ENCODE assay signal across 13 cellular contexts in the genomic region with DNA sequence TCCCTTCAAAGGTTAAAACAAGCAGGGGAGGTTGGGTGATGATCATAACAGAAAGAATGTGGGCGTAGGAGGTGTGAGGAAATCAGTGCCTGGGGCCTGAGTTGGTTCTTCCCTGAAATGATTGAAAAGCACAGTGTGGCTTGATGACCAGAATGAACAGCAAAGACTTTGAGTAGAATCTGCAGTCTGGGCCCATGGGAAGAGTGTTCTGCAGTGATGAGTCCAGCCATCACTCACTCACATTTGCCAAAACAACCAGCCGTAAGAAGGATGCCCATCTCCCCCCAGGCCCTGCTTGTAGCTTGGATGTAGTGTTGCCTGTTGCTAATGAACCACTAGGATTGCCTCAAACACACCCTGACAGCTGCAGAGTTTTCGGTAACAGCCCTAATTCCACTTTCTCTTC.
DNase-seq lines count a peak whose midpoint lies in the region; ATAC-seq and TF ChIP-seq lines count a peak whose summit lies in the region.
"Had no signal": no experiment of that assay in that cellular context is flagged by ENCODE, and none has a peak within 500 bp of the region (broad histone marks: within the 10 kb centered on the region; RNA-seq: fewer than 3 reads in every experiment).

No MANE protein-coding gene starts in this region.

- DNase-seq in left ventricle myocardium superior (no peak), right atrium auricular region (ENCODE audit: low spot score) (no peak), astrocyte of the hippocampus (ENCODE audit: low read depth, low spot score) (peak; percentile 42), iris pigment epithelial cell (ENCODE audit: low read depth) (peak; percentile 93), spleen (no peak)
- no peak for DNase-seq in activated T-cell treated with anti-CD3 and anti-CD28 coated beads, Interleukin-2, amount 50 U/mL, for 4 hours
- DNase-seq: activated naive CD8-positive, alpha-beta T cell treated with anti-CD3 and anti-CD28 coated beads, Interleukin-2, amount 50 U/mL, for 24 hours; GF-D8; NCI-H1092 had no signal

- H3K4me3 Mint-ChIP-seq in activated T-cell treated with anti-CD3 and anti-CD28 coated beads, Interleukin-2, amount 50 U/mL, for 4 hours, result no peak overlapping the region
- H3K4me3 Mint-ChIP-seq: activated naive CD8-positive, alpha-beta T cell treated with anti-CD3 and anti-CD28 coated beads, Interleukin-2, amount 50 U/mL, for 24 hours; memory B cell had no signal

- ATAC-seq in left ventricle myocardium superior (peak; percentile 71), HG03342 (IDR thresholded peaks at IDR 0.05; ENCODE audit: unreplicated experiment) (no peak), HG02852 (IDR thresholded peaks at IDR 0.05; ENCODE audit: unreplicated experiment) (no peak)
- no peak for ATAC-seq in activated T-cell treated with anti-CD3 and anti-CD28 coated beads, Interleukin-2, amount 50 U/mL, for 4 hours
- ATAC-seq: activated naive CD8-positive, alpha-beta T cell treated with anti-CD3 and anti-CD28 coated beads, Interleukin-2, amount 50 U/mL, for 24 hours had no signal

- H3K27ac ChIP-seq in right atrium auricular region (no peak overlapping the region), spleen (no peak overlapping the region)
- H3K27ac ChIP-seq: HL-60 had no signal

- H3K27me3 Mint-ChIP-seq in activated T-cell treated with anti-CD3 and anti-CD28 coated beads, Interleukin-2, amount 50 U/mL, for 4 hours (ENCODE audit: low read depth), result no peaks in the 10 kb centered on the region
- H3K27me3 Mint-ChIP-seq: activated naive CD8-positive, alpha-beta T cell treated with anti-CD3 and anti-CD28 coated beads, Interleukin-2, amount 50 U/mL, for 24 hours; memory B cell had no signal

- WGBS in spleen, 5 donors, result 66 to 83% (median 74%) methylated on average over 3 of the region's 3 CpGs

- H3K36me3 ChIP-seq in right atrium auricular region (no peaks in the 10 kb centered on the region), spleen (no peaks in the 10 kb centered on the region)

- H3K4me3 ChIP-seq in right atrium auricular region (no peak overlapping the region), spleen (no peak overlapping the region)

- no peaks in the 10 kb centered on the region for H3K4me1 Mint-ChIP-seq in activated T-cell treated with anti-CD3 and anti-CD28 coated beads, Interleukin-2, amount 50 U/mL, for 4 hours (ENCODE audit: low read depth)
- H3K4me1 Mint-ChIP-seq: activated naive CD8-positive, alpha-beta T cell treated with anti-CD3 and anti-CD28 coated beads, Interleukin-2, amount 50 U/mL, for 24 hours; memory B cell had no signal

- no peaks in the 10 kb centered on the region for H3K36me3 Mint-ChIP-seq in activated T-cell treated with anti-CD3 and anti-CD28 coated beads, Interleukin-2, amount 50 U/mL, for 4 hours (ENCODE audit: insufficient read depth)
- H3K36me3 Mint-ChIP-seq: memory B cell had no signal

- H3K9me3 Mint-ChIP-seq in activated T-cell treated with anti-CD3 and anti-CD28 coated beads, Interleukin-2, amount 50 U/mL, for 4 hours, result peaks cover 12% of the 10 kb centered on the region
- H3K9me3 Mint-ChIP-seq: activated naive CD8-positive, alpha-beta T cell treated with anti-CD3 and anti-CD28 coated beads, Interleukin-2, amount 50 U/mL, for 24 hours had no signal

- TF ChIP-seq CTCF in right atrium auricular region (IDR thresholded peaks at IDR 0.05) (no peak), spleen (IDR thresholded peaks at IDR 0.05 in 8 of 11, conservative IDR thresholded peaks at IDR 0.05 in 3 of 11) (no peak)

- H3K27me3 ChIP-seq in right atrium auricular region (no peaks in the 10 kb centered on the region), spleen (replicated peaks in 1 of 7) (no peaks in the 10 kb centered on the region)

- H3K4me1 ChIP-seq in right atrium auricular region (no peaks in the 10 kb centered on the region), spleen (no peaks in the 10 kb centered on the region)

- TF ChIP-seq POLR2A in spleen (IDR thresholded peaks at IDR 0.05), result no peak

- H3K9me3 ChIP-seq in right atrium auricular region (no peaks in the 10 kb centered on the region), spleen (no peaks in the 10 kb centered on the region)

- intact Hi-C loops in left ventricle myocardium superior (cut with micrococcal nuclease), result no loop called here
- intact Hi-C loops in spleen (cut with DNase I; ENCODE audit: low total_unique reads), result no loop called here

Comparison
In these comparisons a context has a peak if more than half of its experiments do, and no peak if none do; other contexts are left out.
1. DNase-seq: peak in astrocyte of the hippocampus (single experiment) and iris pigment epithelial cell (single experiment); none in left ventricle myocardium superior (single experiment), right atrium auricular region (single experiment), spleen (single experiment) and activated T-cell treated with anti-CD3 and anti-CD28 coated beads, Interleukin-2, amount 50 U/mL, for 4 hours (single experiment).